ENCODE assay signal across 8 cellular contexts in the genomic region with DNA sequence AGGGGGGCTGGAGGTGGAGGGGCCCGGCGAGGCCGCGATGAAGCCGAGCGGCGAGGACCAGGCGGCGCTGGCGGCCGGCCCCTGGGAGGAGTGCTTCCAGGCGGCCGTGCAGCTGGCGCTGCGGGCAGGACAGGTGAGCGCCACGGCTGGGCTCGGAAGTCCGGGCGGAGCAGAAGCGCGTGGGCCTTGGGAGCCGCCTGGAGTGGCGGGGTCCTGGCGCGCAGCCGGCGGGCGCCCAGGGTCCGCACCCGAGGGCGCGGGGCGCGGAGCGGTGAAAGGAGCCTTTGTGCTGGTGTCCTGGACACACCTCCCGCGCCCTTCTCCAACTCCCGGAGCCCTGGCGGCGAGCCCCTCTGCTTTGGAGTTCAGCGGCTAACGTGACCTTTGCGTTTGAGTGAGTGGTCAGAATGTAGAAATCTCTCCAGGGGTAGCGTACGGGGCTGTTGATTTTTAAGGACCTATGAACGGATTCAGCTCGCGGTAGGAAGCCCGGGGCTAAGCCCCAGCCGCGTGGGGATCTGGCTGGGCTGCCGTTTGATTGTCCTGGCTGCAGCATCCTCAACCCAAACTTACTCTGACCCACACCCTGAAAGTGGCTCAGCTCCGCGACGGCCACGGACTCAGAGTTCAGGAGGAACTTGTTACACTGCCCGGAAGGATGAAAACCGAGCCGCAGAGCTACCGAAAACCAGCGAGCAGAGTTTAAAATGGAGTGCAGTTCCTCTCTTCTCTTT. TPM values are rescaled to one million over a fixed set of nuclear protein-coding genes. Genes with fewer than 3 reads are reported as not detected.
DNase-seq lines count a peak whose midpoint lies in the region; ATAC-seq, FAIRE-seq and TF ChIP-seq lines count a peak whose summit lies in the region.

No MANE protein-coding gene starts in this region.

- H3K4me3 Mint-ChIP-seq in activated CD4-positive, alpha-beta memory T cell treated with anti-CD3 and anti-CD28 coated beads, Interleukin-2, amount 10 ng/mL, durations not matched to agents 7 days and 5 days: peak overlapping the region; percentile 86
- peak overlapping the region; percentile 91 to 95 (median 95) for H3K4me3 Mint-ChIP-seq in nephron

- no peaks in the 10 kb centered on the region for H3K27me3 ChIP-seq in Karpas-422 (ENCODE audit: low read length)

- no peaks in the 10 kb centered on the region for H3K9me3 Mint-ChIP-seq in activated CD4-positive, alpha-beta memory T cell treated with anti-CD3 and anti-CD28 coated beads, Interleukin-2, amount 10 ng/mL, durations not matched to agents 7 days and 5 days
- no peaks in the 10 kb centered on the region for H3K9me3 Mint-ChIP-seq in nephron

- POLR2A ChIA-PET in activated CD4-positive, alpha-beta memory T cell treated with anti-CD3 and anti-CD28 coated beads, Interleukin-2, amount 10 ng/mL, durations not matched to agents 7 days and 5 days (lab: Charles Lee): interaction anchor here (0.8 to 4.4 kb wide), 10 partner anchors 10 to 721 kb away, joined by 3 to 30 read pairs (median 6); a partner anchor contains a TSS

- peak; percentile 39 for ATAC-seq in GM21723 (IDR thresholded peaks at IDR 0.05; ENCODE audit: unreplicated experiment)

- H3K4me3 ChIP-seq in Karpas-422 (ENCODE audit: low read length): peak overlapping the region; percentile 76

- no peak overlapping the region for H3K27ac ChIP-seq in Karpas-422 (ENCODE audit: low read length)

- H3K79me2 ChIP-seq in Karpas-422 (ENCODE audit: low read length): no peaks in the 10 kb centered on the region

- H3K9ac ChIP-seq in ES-I3 (ENCODE audit: low read depth, low read length): peak overlapping the region; percentile 84
- peak overlapping the region; percentile 71 for H3K9ac ChIP-seq in Karpas-422 (ENCODE audit: low read length)

- H3K9me2 ChIP-seq in Karpas-422 (replicated peaks; ENCODE audit: insufficient read depth, low read length): no peaks in the 10 kb centered on the region

- no peak for TF ChIP-seq CTCF in nephron (IDR thresholded peaks at IDR 0.05; ENCODE audit: unreplicated experiment in 3 of 3)

- H3K4me2 ChIP-seq in Karpas-422 (ENCODE audit: low read depth, low read length, poor library complexity, severe bottlenecking): peak overlapping the region; percentile 91

- CTCF ChIA-PET in activated CD4-positive, alpha-beta memory T cell treated with anti-CD3 and anti-CD28 coated beads, Interleukin-2, amount 10 ng/mL, durations not matched to agents 7 days and 5 days (lab: Charles Lee): interaction anchor here (1.1 to 3.2 kb wide), 5 partner anchors 13 to 248 kb away, joined by 3 to 23 read pairs (median 5); no protein-coding TSS in a partner anchor

- no peaks in the 10 kb centered on the region for H3K36me3 Mint-ChIP-seq in activated CD4-positive, alpha-beta memory T cell treated with anti-CD3 and anti-CD28 coated beads, Interleukin-2, amount 10 ng/mL, durations not matched to agents 7 days and 5 days (ENCODE audit: low read depth)
- H3K36me3 Mint-ChIP-seq in nephron (ENCODE audit: low read depth): no peaks in the 10 kb centered on the region

- H3K9me3 ChIP-seq in ES-I3 (ENCODE audit: control insufficient read depth, insufficient read depth, low read length): no peaks in the 10 kb centered on the region
- no peaks in the 10 kb centered on the region for H3K9me3 ChIP-seq in Karpas-422 (ENCODE audit: low read length)

- no peak for FAIRE-seq in frontal cortex (lab: Jason Lieb, UNC)

- H2AFZ ChIP-seq in Karpas-422 (ENCODE audit: low read length): peak overlapping the region; percentile 86; the same call in 1 of the 2 replicates

- H4K20me1 ChIP-seq in Karpas-422 (ENCODE audit: insufficient read depth, low read depth, low read length): no peaks in the 10 kb centered on the region

- H3K4me1 ChIP-seq in ES-I3 (ENCODE audit: insufficient read depth, low read length) (peaks cover 16% of the 10 kb centered on the region), Karpas-422 (ENCODE audit: low read length) (peaks cover 19% of the 10 kb centered on the region)

- no peak for DNase-seq in Karpas-422
- peak; percentile 24 for DNase-seq in activated CD4-positive, alpha-beta memory T cell treated with anti-CD3 and anti-CD28 coated beads, Interleukin-2, amount 10 ng/mL, durations not matched to agents 7 days and 5 days
- DNase-seq in fibroblast of gingiva (ENCODE audit: low read depth): peak; percentile 14
- DNase-seq in frontal cortex (ENCODE audit: low spot score in 2 of 2): no peak
- no peak for DNase-seq in GM19238 (ENCODE audit: insufficient read length, low spot score)

- peaks cover 5% of the 10 kb centered on the region for H3K27me3 Mint-ChIP-seq in activated CD4-positive, alpha-beta memory T cell treated with anti-CD3 and anti-CD28 coated beads, Interleukin-2, amount 10 ng/mL, durations not matched to agents 7 days and 5 days
- H3K27me3 Mint-ChIP-seq in nephron (ENCODE audit: low read depth): peaks cover 17% of the 10 kb centered on the region

- peak overlapping the region; percentile 23 for H3K27ac Mint-ChIP-seq in activated CD4-positive, alpha-beta memory T cell treated with anti-CD3 and anti-CD28 coated beads, Interleukin-2, amount 10 ng/mL, durations not matched to agents 7 days and 5 days
- H3K27ac Mint-ChIP-seq in nephron: peak overlapping the region; percentile 81 to 92 (median 88)

- H3K4me1 Mint-ChIP-seq in activated CD4-positive, alpha-beta memory T cell treated with anti-CD3 and anti-CD28 coated beads, Interleukin-2, amount 10 ng/mL, durations not matched to agents 7 days and 5 days: peaks cover 22% of the 10 kb centered on the region
- H3K4me1 Mint-ChIP-seq in nephron: peaks cover 34% of the 10 kb centered on the region

- H3K36me3 ChIP-seq in ES-I3 (ENCODE audit: insufficient read depth, low read length) (no peaks in the 10 kb centered on the region), Karpas-422 (ENCODE audit: insufficient read depth, low read length) (no peaks in the 10 kb centered on the region)

RNA-seq across cellular contexts. Expression of a gene that starts 0.5 kb away (rescaled TPM):
- 0.89 and 2.1 TPM in 2 replicates for total RNA-seq in Karpas-422 (2014; rRNA removed; shearing (Covaris generic); ENCODE audit: low replicate concordance)
- 10 to 100 TPM; 12.6 to 15.4 TPM for total RNA-seq in activated CD4-positive, alpha-beta memory T cell treated with anti-CD3 and anti-CD28 coated beads, Interleukin-2, amount 10 ng/mL, durations not matched to agents 7 days and 5 days
- 2.9 TPM for total RNA-seq in frontal cortex

Comparison
In these comparisons a context has a peak if more than half of its experiments do, and no peak if none do; other contexts are left out.
1. DNase-seq: peak in activated CD4-positive, alpha-beta memory T cell treated with anti-CD3 and anti-CD28 coated beads, Interleukin-2, amount 10 ng/mL, durations not matched to agents 7 days and 5 days (single experiment) and fibroblast of gingiva (single experiment); none in Karpas-422 (single experiment), frontal cortex (0 of 2) and GM19238 (single experiment).